8 cellular contexts compared by ENCODE assay signal in genomic region chr12:103930787-103931536, GRCh38. TPM values are rescaled to one million over a fixed set of nuclear protein-coding genes. Genes with fewer than 3 reads are reported as not detected.
DNase-seq lines count a peak whose midpoint lies in the region; ATAC-seq, FAIRE-seq and TF ChIP-seq lines count a peak whose summit lies in the region.

No MANE protein-coding gene starts in this region.

- CTCF ChIA-PET in A673 (lab: Charles Lee) (no interaction called here), HepG2 (lab: Yijun Ruan, JAX; ENCODE audit: low intra/inter-chr PET ratio, low total read pairs) (no interaction called here)

- H3K79me2 ChIP-seq in GM23338 (replicated peaks; ENCODE audit: insufficient read depth) (peaks cover 57% of the 10 kb centered on the region), HepG2 (ENCODE audit: insufficient read depth, low read length) (peaks cover 51% of the 10 kb centered on the region)

- no peak for FAIRE-seq in HepG2 (lab: Jason Lieb, UNC)

- no peak for TF ChIP-seq CTCF in A673 (conservative IDR thresholded peaks at IDR 0.05; ENCODE audit: low read depth, low read length)
- TF ChIP-seq CTCF in GM23338 (conservative IDR thresholded peaks at IDR 0.05; ENCODE audit: low read depth in 2 of 2): no peak
- TF ChIP-seq CTCF in HepG2 (CRISPR knock-in tag; IDR thresholded peaks at IDR 0.05): no peak

- BruUV-seq in A673 (replicated peaks; lab: Mats Ljungman, UMichigan): no TSS peak
- TSS peak; percentile 62 for BruUV-seq in HepG2 (replicated peaks; lab: Mats Ljungman, UMichigan)

- no peak for TF ChIP-seq RAD21 in HepG2 (CRISPR knock-in tag; IDR thresholded peaks at IDR 0.05)

- peak overlapping the region; percentile 92 for H3K27ac ChIP-seq in A673 (ENCODE audit: low read depth, low read length, poor library complexity, severe bottlenecking)
- peak overlapping the region; percentile 60 for H3K27ac ChIP-seq in GM23338 (ENCODE audit: low read depth)
- H3K27ac ChIP-seq in HepG2 (ENCODE audit: extremely low read length, insufficient read depth, low read length): peak overlapping the region; percentile 76

- H3K36me3 ChIP-seq in A673 (ENCODE audit: insufficient read depth, low read length, poor library complexity, severe bottlenecking): peaks cover 43% of the 10 kb centered on the region
- H3K36me3 ChIP-seq in GM23338 (ENCODE audit: insufficient read depth): peaks cover 39% of the 10 kb centered on the region
- H3K36me3 ChIP-seq in HepG2 (replicated peaks in 1 of 2; ENCODE audit: control insufficient read depth in 1 of 2, insufficient read depth in 2 of 2, low read length in 2 of 2): peaks cover 8 to 37% of the 10 kb centered on the region in 2 experiments

- no peak for TF ChIP-seq EP300 in HepG2 (IDR thresholded peaks at IDR 0.05; ENCODE audit: low read depth in 2 of 2, low read length in 2 of 2)
- TF ChIP-seq EP300 in HepG2 (CRISPR knock-in tag; IDR thresholded peaks at IDR 0.05; ENCODE audit: borderline replicate concordance): no peak

- peaks cover 7% of the 10 kb centered on the region for H3K27me3 Mint-ChIP-seq in GM23338 (ENCODE audit: insufficient read depth, low read depth, poor library complexity)
- peaks cover 3% of the 10 kb centered on the region for H3K27me3 Mint-ChIP-seq in T-helper 2 cell treated with Interferon-gamma antibody and Interleukin-4, amounts not matched to agents 5 μg/mL and 100 μg/mL, for 36 hours (ENCODE audit: low read depth)
- no peaks in the 10 kb centered on the region for H3K27me3 Mint-ChIP-seq in dendritic cell treated with granulocyte-macrophage colony-stimulating factor and Interleukin-4, amounts not matched to agents 40 ng/mL and 50 ng/mL, for 4 days

- 0 out of 2 replicates have a peak, but pooled peaks cover 7% of the 10 kb centered on the region for H3F3A ChIP-seq in GM23338 (replicated peaks; ENCODE audit: low read depth)

- peaks cover 45% of the 10 kb centered on the region for H3K36me3 Mint-ChIP-seq in GM23338 (ENCODE audit: low read depth)
- H3K36me3 Mint-ChIP-seq in T-helper 2 cell treated with Interferon-gamma antibody and Interleukin-4, amounts not matched to agents 5 μg/mL and 100 μg/mL, for 36 hours (ENCODE audit: low read depth): peaks cover 54% of the 10 kb centered on the region
- H3K36me3 Mint-ChIP-seq in dendritic cell treated with granulocyte-macrophage colony-stimulating factor and Interleukin-4, amounts not matched to agents 40 ng/mL and 50 ng/mL, for 4 days (ENCODE audit: low read depth): peaks cover 56% of the 10 kb centered on the region

- H3K9ac ChIP-seq in HepG2 (ENCODE audit: insufficient read depth, low read depth, low read length): peak overlapping the region; percentile 93

- H3K4me3 ChIP-seq in A673 (ENCODE audit: low read depth, low read length, poor library complexity, severe bottlenecking) (peak overlapping the region; percentile 83), GM23338 (peak overlapping the region; percentile 92), HepG2 (replicated peaks in 1 of 3; ENCODE audit: insufficient read depth in 1 of 3, low read depth in 2 of 3, low read length in 3 of 3) (peak overlapping the region; percentile 84 to 87 (median 85))

- POLR2A ChIA-PET in A673 (lab: Charles Lee; ENCODE audit: low non-redundant PET) (no interaction called here), HepG2 (lab: Yijun Ruan, JAX) (interaction anchor here (1.6 to 2.1 kb wide), 6 partner anchors 9 to 133 kb away, joined by 12 to 60 read pairs (median 16); partner anchors contain the start of genes HCFC2, NT5DC3 and TDG)

- no peaks in the 10 kb centered on the region for H3K9me3 ChIP-seq in A673 (ENCODE audit: low read depth, low read length, poor library complexity, severe bottlenecking)
- no peaks in the 10 kb centered on the region for H3K9me3 ChIP-seq in HepG2 (ENCODE audit: low read length)

- TF ChIP-seq POLR2A in HepG2 (IDR thresholded peaks at IDR 0.05; ENCODE audit: insufficient read depth in 1 of 2, low read depth in 2 of 2, low read length in 2 of 2): peak in 1 of 2 experiments; percentile 36; a peak in 1 of 4 replicates

- peaks cover 40% of the 10 kb centered on the region for H4K20me1 ChIP-seq in GM23338 (replicated peaks; ENCODE audit: insufficient read depth)
- peaks cover 26% of the 10 kb centered on the region for H4K20me1 ChIP-seq in HepG2 (ENCODE audit: insufficient read depth, low read length)

- in situ Hi-C loops in HepG2 (cut with HindIII; ENCODE audit: extremely low pct_ligation_motif_present, low pct_unique_long_range_greater_than_20kb): no loop called here

- intact Hi-C loops in A673 (cut with micrococcal nuclease; ENCODE audit: unreplicated experiment): loop anchor here (2.0 kb wide), 1 partner anchor 26 kb away; a partner anchor contains a TSS
- intact Hi-C loops in dendritic cell treated with granulocyte-macrophage colony-stimulating factor and Interleukin-4, amounts not matched to agents 40 ng/mL and 50 ng/mL, for 4 days (cut with micrococcal nuclease): loop anchor here (1.0 to 2.0 kb wide), 4 partner anchors 26 to 90 kb away; partner anchors contain the start of genes NT5DC3 and TDG
- intact Hi-C loops in HepG2 (cut with micrococcal nuclease; ENCODE audit: unreplicated experiment): loop anchor here (1.0 to 10.0 kb wide), 3 partner anchors 26 to 156 kb away; partner anchors contain the start of gene TDG

- peak overlapping the region; percentile 86 for H3K4me3 Mint-ChIP-seq in GM23338
- peak overlapping the region; percentile 86 for H3K4me3 Mint-ChIP-seq in T-helper 2 cell treated with Interferon-gamma antibody and Interleukin-4, amounts not matched to agents 5 μg/mL and 100 μg/mL, for 36 hours
- peak overlapping the region; percentile 78 for H3K4me3 Mint-ChIP-seq in dendritic cell treated with granulocyte-macrophage colony-stimulating factor and Interleukin-4, amounts not matched to agents 40 ng/mL and 50 ng/mL, for 4 days

- H2AFZ ChIP-seq in GM23338 (no peak overlapping the region), HepG2 (ENCODE audit: low read length) (no peak overlapping the region)

- H3K4me1 ChIP-seq in A673 (ENCODE audit: insufficient read depth, low read length, poor library complexity, severe bottlenecking) (peaks cover 25% of the 10 kb centered on the region), GM23338 (ENCODE audit: insufficient read depth) (peaks cover 13% of the 10 kb centered on the region; the same call in 1 of the 2 replicates), HepG2 (ENCODE audit: insufficient read depth, low read length) (peaks cover 52% of the 10 kb centered on the region)

- no peaks in the 10 kb centered on the region for H3K9me3 Mint-ChIP-seq in GM23338
- H3K9me3 Mint-ChIP-seq in T-helper 2 cell treated with Interferon-gamma antibody and Interleukin-4, amounts not matched to agents 5 μg/mL and 100 μg/mL, for 36 hours: no peaks in the 10 kb centered on the region
- H3K9me3 Mint-ChIP-seq in dendritic cell treated with granulocyte-macrophage colony-stimulating factor and Interleukin-4, amounts not matched to agents 40 ng/mL and 50 ng/mL, for 4 days: no peaks in the 10 kb centered on the region

- no peaks in the 10 kb centered on the region for H3K9me2 ChIP-seq in GM23338 (ENCODE audit: insufficient read depth)

- ATAC-seq in GM23338 (peak; percentile 4), HepG2 (peak; percentile 3), GM19467 (IDR thresholded peaks at IDR 0.05; ENCODE audit: unreplicated experiment) (no peak)

- DNase-seq in A673 (ENCODE audit: low spot score) (no peak), GM23338 (ENCODE audit: low spot score) (peak; percentile 37), HepG2 (ENCODE audit: low spot score) (peak; percentile 13), NCI-H2171 treated with DMSO at 0.1 percent for 48 hours (lab: John Stamatoyannopoulos, UW) (no peak)
- DNase-seq in T-helper 2 cell treated with Interferon-gamma antibody and Interleukin-4, amounts not matched to agents 5 μg/mL and 100 μg/mL, for 36 hours (ENCODE audit: low spot score): peak; percentile 35
- peak in 2 of 3 experiments; percentile 6 to 18 for DNase-seq in stimulated activated CD4-positive, alpha-beta T cell treated with anti-CD3 and anti-CD28 coated beads, TNF-alpha, amount 100 ng/mL, for 4 hours (ENCODE audit: low read depth in 3 of 3)

- H3K27ac Mint-ChIP-seq in GM23338: peak overlapping the region; percentile 98
- H3K27ac Mint-ChIP-seq in T-helper 2 cell treated with Interferon-gamma antibody and Interleukin-4, amounts not matched to agents 5 μg/mL and 100 μg/mL, for 36 hours: peak overlapping the region; percentile 99
- H3K27ac Mint-ChIP-seq in dendritic cell treated with granulocyte-macrophage colony-stimulating factor and Interleukin-4, amounts not matched to agents 40 ng/mL and 50 ng/mL, for 4 days: peak overlapping the region; percentile 99

- H3K4me2 ChIP-seq in GM23338 (peak overlapping the region; percentile 95), HepG2 (ENCODE audit: low read depth, low read length) (peak overlapping the region; percentile 77)

- WGBS in HepG2 (ENCODE audit: low lambda C conversion rate): 2% methylated on average over 18 of the region's 32 CpGs

- H3K4me1 Mint-ChIP-seq in GM23338: peaks cover 18% of the 10 kb centered on the region
- peaks cover 52% of the 10 kb centered on the region for H3K4me1 Mint-ChIP-seq in T-helper 2 cell treated with Interferon-gamma antibody and Interleukin-4, amounts not matched to agents 5 μg/mL and 100 μg/mL, for 36 hours (ENCODE audit: low read depth)
- peaks cover 51% of the 10 kb centered on the region for H3K4me1 Mint-ChIP-seq in dendritic cell treated with granulocyte-macrophage colony-stimulating factor and Interleukin-4, amounts not matched to agents 40 ng/mL and 50 ng/mL, for 4 days (ENCODE audit: low read depth)

- H3K27me3 ChIP-seq in A673 (replicated peaks; ENCODE audit: insufficient read depth, low read depth, low read length, poor library complexity) (no peaks in the 10 kb centered on the region), GM23338 (ENCODE audit: insufficient read depth) (no peaks in the 10 kb centered on the region), HepG2 (ENCODE audit: control insufficient read depth in 1 of 2, insufficient read depth in 2 of 2, low read length in 2 of 2) (no peaks in the 10 kb centered on the region; a peak in 1 of 5 replicates)

RNA-seq across cellular contexts. Expression of gene HSP90B1, which starts 0.8 kb away (rescaled TPM):
- total RNA-seq in A673 (2021) (955 and 970 TPM in 2 replicates), HepG2 (2016; rRNA removed; fragmentation: Illumina TruSeq; extraction: Trizol) (496 and 954 TPM in 2 replicates)
- total RNA-seq in GM23338 (2014; rRNA removed; shearing (Covaris generic)): 578 and 605 TPM in 2 replicates
- polyA plus RNA-seq in GM23338 (2016; fragmentation: Nextera tagmentation; extraction: Ambion mirVana) (1,253 and 1,312 TPM in 2 replicates), HepG2 (2011; rRNA removed) (621 and 800 TPM in 2 replicates)
- 47.0 and 69.8 TPM in 2 replicates for total RNA-seq in HepG2 (2016; cell fraction: cytosol; rRNA removed; fragmentation: Illumina TruSeq; extraction: Trizol; ENCODE audit: low read depth)
- total RNA-seq in HepG2 (2016; cell fraction: insoluble cytoplasmic fraction; rRNA removed; fragmentation: Illumina TruSeq; extraction: Trizol): 468 and 962 TPM in 2 replicates
- total RNA-seq in HepG2 (2016; cell fraction: membrane; rRNA removed; fragmentation: Illumina TruSeq; extraction: Trizol): 69.5 and 84.4 TPM in 2 replicates
- total RNA-seq in HepG2 (2016; cell fraction: nucleus; rRNA removed; fragmentation: Illumina TruSeq; extraction: Trizol): 1,047 and 1,178 TPM in 2 replicates
- polyA plus RNA-seq in HepG2 (2011; cell fraction: cytosol; rRNA removed): 280 and 440 TPM in 2 replicates
- polyA plus RNA-seq in HepG2 (2011; cell fraction: nucleus; rRNA removed): 376 and 536 TPM in 2 replicates
- 1,055 and 1,205 TPM in 2 replicates for polyA plus RNA-seq in HepG2 (2012)
- polyA plus RNA-seq in HepG2 (2016; cell fraction: cytosol; fragmentation: Illumina TruSeq; extraction: Trizol; ENCODE audit: low read depth): 44.1 and 50.8 TPM in 2 replicates
- polyA plus RNA-seq in HepG2 (2016; cell fraction: insoluble cytoplasmic fraction; fragmentation: Illumina TruSeq; extraction: Trizol; ENCODE audit: low read depth): 498 and 522 TPM in 2 replicates
- polyA plus RNA-seq in HepG2 (2016; cell fraction: membrane; fragmentation: Illumina TruSeq; extraction: Trizol; ENCODE audit: low read depth): 50.1 and 59.6 TPM in 2 replicates
- polyA plus RNA-seq in HepG2 (2016; cell fraction: nucleus; fragmentation: Illumina TruSeq; extraction: Trizol; ENCODE audit: insufficient read depth, low read depth): 1,450 and 1,620 TPM in 2 replicates
- 80.4 and 149 TPM in 2 replicates for polyA minus RNA-seq in HepG2 (2011; rRNA and poly(A)+ RNA removed; ENCODE audit: low replicate concordance)
- polyA minus RNA-seq in HepG2 (2011; cell fraction: cytosol; rRNA and poly(A)+ RNA removed): 307 and 357 TPM in 2 replicates
- 422 and 476 TPM in 2 replicates for polyA minus RNA-seq in HepG2 (2011; cell fraction: nucleus; rRNA and poly(A)+ RNA removed)

RNA-seq across cellular contexts. Expression of gene TDG, which starts 34.7 kb away (rescaled TPM):
- 54.1 and 59.4 TPM in 2 replicates for total RNA-seq in A673 (2021)
- 57.0 and 58.3 TPM in 2 replicates for total RNA-seq in GM23338 (2014; rRNA removed; shearing (Covaris generic))
- 63.2 and 66.2 TPM in 2 replicates for polyA plus RNA-seq in GM23338 (2016; fragmentation: Nextera tagmentation; extraction: Ambion mirVana)
- 19.5 and 24.0 TPM in 2 replicates for total RNA-seq in HepG2 (2016; rRNA removed; fragmentation: Illumina TruSeq; extraction: Trizol)
- total RNA-seq in HepG2 (2016; cell fraction: cytosol; rRNA removed; fragmentation: Illumina TruSeq; extraction: Trizol; ENCODE audit: low read depth): 11.8 and 12.8 TPM in 2 replicates
- 20.9 and 24.6 TPM in 2 replicates for total RNA-seq in HepG2 (2016; cell fraction: insoluble cytoplasmic fraction; rRNA removed; fragmentation: Illumina TruSeq; extraction: Trizol)
- total RNA-seq in HepG2 (2016; cell fraction: membrane; rRNA removed; fragmentation: Illumina TruSeq; extraction: Trizol): 7.4 TPM in 2 replicates
- total RNA-seq in HepG2 (2016; cell fraction: nucleus; rRNA removed; fragmentation: Illumina TruSeq; extraction: Trizol): 25.3 and 26.6 TPM in 2 replicates
- polyA plus RNA-seq in HepG2 (2011; rRNA removed): 12.7 and 14.2 TPM in 2 replicates
- 4.6 and 6.2 TPM in 2 replicates for polyA plus RNA-seq in HepG2 (2011; cell fraction: cytosol; rRNA removed)
- polyA plus RNA-seq in HepG2 (2011; cell fraction: nucleus; rRNA removed): 15.3 and 21.4 TPM in 2 replicates
- 14.2 and 14.6 TPM in 2 replicates for polyA plus RNA-seq in HepG2 (2012)
- 0.63 and 0.67 TPM in 2 replicates for polyA plus RNA-seq in HepG2 (2016; cell fraction: cytosol; fragmentation: Illumina TruSeq; extraction: Trizol; ENCODE audit: low read depth)
- polyA plus RNA-seq in HepG2 (2016; cell fraction: insoluble cytoplasmic fraction; fragmentation: Illumina TruSeq; extraction: Trizol; ENCODE audit: low read depth): 22.2 and 22.3 TPM in 2 replicates
- polyA plus RNA-seq in HepG2 (2016; cell fraction: membrane; fragmentation: Illumina TruSeq; extraction: Trizol; ENCODE audit: low read depth): 2.8 and 3.2 TPM in 2 replicates
- polyA plus RNA-seq in HepG2 (2016; cell fraction: nucleus; fragmentation: Illumina TruSeq; extraction: Trizol; ENCODE audit: insufficient read depth, low read depth): 35.4 and 37.9 TPM in 2 replicates
- polyA minus RNA-seq in HepG2 (2011; rRNA and poly(A)+ RNA removed; ENCODE audit: low replicate concordance): 4.8 and 13.4 TPM in 2 replicates
- 7.5 and 7.9 TPM in 2 replicates for polyA minus RNA-seq in HepG2 (2011; cell fraction: cytosol; rRNA and poly(A)+ RNA removed)
- 37.8 and 39.1 TPM in 2 replicates for polyA minus RNA-seq in HepG2 (2011; cell fraction: nucleus; rRNA and poly(A)+ RNA removed)

Comparison
In these comparisons a context has a peak if more than half of its experiments do, and no peak if none do; other contexts are left out.
1. DNase-seq: peak in GM23338 (single experiment), T-helper 2 cell treated with Interferon-gamma antibody and Interleukin-4, amounts not matched to agents 5 μg/mL and 100 μg/mL, for 36 hours (single experiment), HepG2 (single experiment) and stimulated activated CD4-positive, alpha-beta T cell treated with anti-CD3 and anti-CD28 coated beads, TNF-alpha, amount 100 ng/mL, for 4 hours (2 of 3); none in A673 (single experiment) and NCI-H2171 treated with DMSO at 0.1 percent for 48 hours (single experiment).
2. Peak in every context shown above with its lines, with median percentiles within 50 percentile points of each other: H3K27ac ChIP-seq, H3K4me3 ChIP-seq, H3K27ac Mint-ChIP-seq and H3K4me3 Mint-ChIP-seq.